ENCODE assay signal across 9 cellular contexts in the genomic region with DNA sequence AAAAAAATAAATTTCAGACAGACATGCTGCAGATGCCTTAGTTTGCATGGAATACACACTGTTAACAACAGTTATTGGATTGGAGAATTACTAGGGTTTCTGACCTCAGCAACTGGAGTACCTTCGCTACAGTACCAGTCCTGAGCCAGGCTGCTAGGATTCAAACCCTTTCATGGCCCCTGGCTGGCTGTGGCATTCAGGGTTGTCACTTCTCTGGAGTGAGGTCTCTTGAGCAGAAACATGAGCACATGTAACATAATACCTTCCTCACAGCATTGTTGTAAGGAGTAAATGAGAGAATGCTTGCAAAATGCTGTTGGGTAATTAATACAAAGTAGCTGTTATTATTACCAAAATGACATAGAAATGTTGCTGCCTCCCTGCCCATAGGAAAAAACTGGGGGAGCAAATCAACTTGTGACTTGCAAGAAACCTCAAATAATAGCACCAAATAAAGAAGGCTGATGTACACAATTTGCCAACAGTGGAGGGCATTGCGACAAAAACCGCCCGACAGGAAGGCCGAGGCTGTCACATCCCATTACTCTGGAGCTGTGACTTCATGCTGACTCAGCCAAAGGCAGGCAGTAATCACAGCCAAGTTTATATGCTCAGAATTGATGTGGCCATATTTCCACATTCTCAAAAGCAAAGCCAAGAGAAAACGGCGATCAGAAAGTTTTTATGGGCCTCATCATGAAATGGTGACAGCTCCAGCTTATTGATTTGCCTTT.
DNase-seq lines count a peak whose midpoint lies in the region; ATAC-seq and TF ChIP-seq lines count a peak whose summit lies in the region.
"Had no signal": no experiment of that assay in that cellular context is flagged by ENCODE, and none has a peak within 500 bp of the region (broad histone marks: within the 10 kb centered on the region; RNA-seq: fewer than 3 reads in every experiment).

No MANE protein-coding gene starts in this region.

- TF ChIP-seq CTCF in cardiac muscle cell (IDR thresholded peaks at IDR 0.05; ENCODE audit: low read depth, low read length) (no peak), fibroblast of pulmonary artery (IDR thresholded peaks at IDR 0.05; ENCODE audit: low read length, missing control alignments) (no peak)

- peak; percentile 64 to 83 for DNase-seq in cardiac muscle cell (ENCODE audit: low read depth in 1 of 2, low spot score in 1 of 2)
- DNase-seq in Right ventricle myocardium inferior (ENCODE audit: missing footprints), result no peak
- DNase-seq in RKO (ENCODE audit: low spot score), result peak; percentile 89
- peak; percentile 85 for DNase-seq in fibroblast of pulmonary artery (ENCODE audit: low read depth)
- no peak for DNase-seq in DMS79 treated with DMSO at 0.1 percent for 48 hours (lab: John Stamatoyannopoulos, UW)
- no peak for DNase-seq in T-helper 1 cell
- DNase-seq: CD8-positive, alpha-beta memory T cell had no signal

- no peaks in the 10 kb centered on the region for H3K9me3 ChIP-seq in cardiac muscle cell (ENCODE audit: low read depth)

- H3K36me3 ChIP-seq in cardiac muscle cell, result no peaks in the 10 kb centered on the region

- ATAC-seq in Right ventricle myocardium inferior (no peak), HG03469 (IDR thresholded peaks at IDR 0.05; ENCODE audit: unreplicated experiment) (no peak)

- no peaks in the 10 kb centered on the region for H3K27me3 ChIP-seq in cardiac muscle cell

- H3K4me1 ChIP-seq in cardiac muscle cell (ENCODE audit: low read depth), result peaks cover 18% of the 10 kb centered on the region

- H3K4me3 ChIP-seq in cardiac muscle cell, result no peak overlapping the region
- no peak overlapping the region for H3K4me3 ChIP-seq in fibroblast of pulmonary artery (replicated peaks; ENCODE audit: low read depth, low read length)

- intact Hi-C loops in Right ventricle myocardium inferior (cut with DNase I), result no loop called here

- H3K27ac ChIP-seq in cardiac muscle cell (peak overlapping the region; percentile 20), temporal lobe (ENCODE audit: low read depth, low read length) (peak overlapping the region; percentile 23)

Comparison
In these comparisons a context has a peak if more than half of its experiments do, and no peak if none do; other contexts are left out.
1. DNase-seq: peak in cardiac muscle cell (2 of 2), RKO (single experiment) and fibroblast of pulmonary artery (single experiment); none in Right ventricle myocardium inferior (single experiment), DMS79 treated with DMSO at 0.1 percent for 48 hours (single experiment) and T-helper 1 cell (0 of 5).